Comparison of ENCODE assay signal across 8 cellular contexts in the genomic region with DNA sequence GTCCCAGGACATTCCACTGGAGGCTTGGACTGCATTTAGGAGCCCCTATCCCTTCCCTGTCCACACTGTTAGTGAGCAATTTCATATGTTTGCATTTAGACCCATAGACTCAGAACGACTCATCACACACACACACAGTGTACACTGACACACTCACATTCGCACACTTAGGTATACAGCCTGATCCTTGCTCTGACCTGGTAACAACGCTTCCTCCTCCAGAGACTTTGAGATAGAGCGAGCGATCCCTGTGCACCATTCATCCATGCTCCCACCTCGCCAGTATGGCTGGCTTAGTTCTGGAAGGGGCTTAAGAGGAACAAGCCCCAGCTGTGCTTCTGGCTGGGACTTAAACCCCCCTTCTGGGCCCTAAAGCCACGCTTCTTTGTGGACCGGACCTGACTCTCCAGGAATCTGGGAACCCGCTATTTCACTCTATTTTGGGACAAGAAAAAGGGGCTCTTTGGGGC. TPM values are rescaled to one million over a fixed set of nuclear protein-coding genes. Genes with fewer than 3 reads are reported as not detected.
A peak's percentile ranks its signal among the peaks of the same experiment; 100 is the strongest.
DNase-seq lines count a peak whose midpoint lies in the region; ATAC-seq, FAIRE-seq and TF ChIP-seq lines count a peak whose summit lies in the region.

No MANE protein-coding gene starts in this region.

- TF ChIP-seq RAD21 in A549 (conservative IDR thresholded peaks at IDR 0.05 in 1 of 2, IDR thresholded peaks at IDR 0.05 in 1 of 2) (no peak), HCT116 (IDR thresholded peaks at IDR 0.05; ENCODE audit: low read depth) (no peak)

- H4K20me1 ChIP-seq in HCT116 (ENCODE audit: insufficient read depth) = no peaks in the 10 kb centered on the region

- H3K4me3 Mint-ChIP-seq in activated CD8-positive, alpha-beta T cell treated with anti-CD3 and anti-CD28 coated beads for 36 hours = peak overlapping the region; percentile 67

- RAD21 ChIA-PET in HCT116 (lab: Charles Lee; ENCODE audit: low non-redundant PET in 1 of 2, low total read pairs in 2 of 2, uncharacterized antibody in 2 of 2, unreplicated experiment in 2 of 2) = no interaction called here

- H2BK15ac ChIP-seq in mesendoderm (replicated peaks; ENCODE audit: low read depth) = no peak overlapping the region

- H3K27ac ChIP-seq in A549 (peak overlapping the region; percentile 63 to 87), HCT116 (ENCODE audit: low read depth, low read length) (no peak overlapping the region; the same call in 1 of the 2 replicates), mesendoderm (ENCODE audit: low read depth, low read length) (no peak overlapping the region)

- DNase-seq in A549 (ENCODE audit: low read depth in 1 of 2, low spot score in 1 of 2) (no peak), HCT116 (ENCODE audit: low read depth, low spot score) (no peak), mesendoderm (no peak), NCI-H2107 (lab: John Stamatoyannopoulos, UW) (no peak), cerebellar nuclear complex (lab: John Stamatoyannopoulos, UW) (no peak), inferior parietal cortex (ENCODE audit: extremely low spot score) (no peak)
- DNase-seq in activated CD8-positive, alpha-beta T cell treated with anti-CD3 and anti-CD28 coated beads for 36 hours = no peak

- POLR2A ChIA-PET in A549 (lab: Yijun Ruan, JAX) (interaction anchor here (1.3 to 1.6 kb wide), 4 partner anchors 540 to 893 kb away, joined by 3 to 6 read pairs (median 3); no protein-coding TSS in a partner anchor), HCT116 (lab: Charles Lee) (no interaction called here)
- POLR2A ChIA-PET in activated CD8-positive, alpha-beta T cell treated with anti-CD3 and anti-CD28 coated beads for 36 hours (lab: Charles Lee) = interaction anchor here (0.5 kb wide), 1 partner anchor 219 kb away, joined by 3 read pairs; no protein-coding TSS in a partner anchor

- H3K27ac Mint-ChIP-seq in activated CD8-positive, alpha-beta T cell treated with anti-CD3 and anti-CD28 coated beads for 36 hours = no peak overlapping the region

- no peak overlapping the region for H3K4ac ChIP-seq in mesendoderm (ENCODE audit: low read depth, low read length)

- H3K4me1 ChIP-seq in A549 (peaks cover 15% of the 10 kb centered on the region), HCT116 (ENCODE audit: control insufficient read depth in 1 of 2, insufficient read depth in 2 of 2, low read length in 2 of 2) (peaks cover 0 to 24% of the 10 kb centered on the region in 2 experiments; a peak in 3 of 4 replicates), mesendoderm (ENCODE audit: control insufficient read depth, low read depth, low read length) (peaks cover 3% of the 10 kb centered on the region)

- ATAC-seq in A549 (peak; percentile 38 to 51), HCT116 (peak; percentile 1; the same call in 1 of the 2 replicates), GM21528 (IDR thresholded peaks at IDR 0.05; ENCODE audit: low FRiP score, unreplicated experiment) (no peak)
- ATAC-seq in activated CD8-positive, alpha-beta T cell treated with anti-CD3 and anti-CD28 coated beads for 36 hours = no peak

- peaks cover 82% of the 10 kb centered on the region for H3K27me3 Mint-ChIP-seq in activated CD8-positive, alpha-beta T cell treated with anti-CD3 and anti-CD28 coated beads for 36 hours

- H3K4me3 ChIP-seq in A549 (peak overlapping the region; percentile 82), HCT116 (replicated peaks in 1 of 2; ENCODE audit: low read depth in 1 of 2, low read length in 2 of 2) (peak overlapping the region; percentile 59 to 70), mesendoderm (ENCODE audit: low read length) (no peak overlapping the region)

- H3K27me3 ChIP-seq in HCT116 (ENCODE audit: insufficient read depth, low read length) (no peaks in the 10 kb centered on the region), mesendoderm (ENCODE audit: insufficient read depth, low read length, poor library complexity) (peaks cover 74% of the 10 kb centered on the region)

- TF ChIP-seq CTCF in A549 (IDR thresholded peaks at IDR 0.05) (no peak), HCT116 (IDR thresholded peaks at IDR 0.05 in 2 of 3, conservative IDR thresholded peaks at IDR 0.05 in 1 of 3; ENCODE audit: borderline replicate concordance in 1 of 3, insufficient read depth in 1 of 3, low read depth in 2 of 3, low read length in 2 of 3) (no peak)
- no peak for TF ChIP-seq CTCF in activated CD8-positive, alpha-beta T cell treated with anti-CD3 and anti-CD28 coated beads for 36 hours (IDR thresholded peaks at IDR 0.05)

- CTCF ChIA-PET in A549 (lab: Yijun Ruan, JAX) = interaction anchor here (1.6 to 4.2 kb wide), 11 partner anchors 9 to 896 kb away, joined by 4 to 33 read pairs (median 12); no protein-coding TSS in a partner anchor
- CTCF ChIA-PET in HCT116 (lab: Charles Lee) = interaction anchor here (1.0 to 1.8 kb wide), 3 partner anchors 720 to 896 kb away, joined by 5 to 8 read pairs (median 5); no protein-coding TSS in a partner anchor
- CTCF ChIA-PET in activated CD8-positive, alpha-beta T cell treated with anti-CD3 and anti-CD28 coated beads for 36 hours (lab: Charles Lee) = interaction anchor here (1.0 to 2.8 kb wide), 3 partner anchors 9 to 10 kb away, joined by 3 to 8 read pairs (median 8); no protein-coding TSS in a partner anchor

- no peak overlapping the region for H3K56ac ChIP-seq in mesendoderm (ENCODE audit: low read length)

- no peaks in the 10 kb centered on the region for H3K79me1 ChIP-seq in mesendoderm (ENCODE audit: low read length)

- H3K9me3 ChIP-seq in A549 (no peaks in the 10 kb centered on the region), HCT116 (ENCODE audit: control insufficient read depth in 1 of 2, insufficient read depth in 1 of 2, low read depth in 1 of 2, low read length in 2 of 2) (no peaks in the 10 kb centered on the region)

- no peak overlapping the region for H3K23ac ChIP-seq in mesendoderm (ENCODE audit: low read length)

- H2AFZ ChIP-seq in HCT116 (ENCODE audit: low read depth, low read length, poor library complexity, severe bottlenecking) = peak overlapping the region; percentile 77

- H3K4me2 ChIP-seq in A549 = peak overlapping the region; percentile 85
- peak overlapping the region; percentile 84 for H3K4me2 ChIP-seq in HCT116 (ENCODE audit: low read length)
- H3K4me2 ChIP-seq in mesendoderm (ENCODE audit: low read length) = no peak overlapping the region

- H3K79me2 ChIP-seq in HCT116 (ENCODE audit: insufficient read depth, low read length) (no peaks in the 10 kb centered on the region), mesendoderm (ENCODE audit: control insufficient read depth, insufficient read depth, low read length) (no peaks in the 10 kb centered on the region)

- no peak overlapping the region for H4K5ac ChIP-seq in mesendoderm (ENCODE audit: low read length)

- no peak overlapping the region for H2BK120ac ChIP-seq in mesendoderm (ENCODE audit: low read depth, low read length)

- H3K9ac ChIP-seq in HCT116 (ENCODE audit: low read length) (peak overlapping the region; percentile 55), mesendoderm (ENCODE audit: low read length) (peak overlapping the region; percentile 0)

- FAIRE-seq in A549 (lab: Jason Lieb, UNC) = no peak

- BruUV-seq in HCT116 (replicated peaks; lab: Mats Ljungman, UMichigan) = TSS peak; percentile 60

- intact Hi-C loops in HCT116 (cut with micrococcal nuclease) = no loop called here
- intact Hi-C loops in activated CD8-positive, alpha-beta T cell treated with anti-CD3 and anti-CD28 coated beads for 36 hours (cut with micrococcal nuclease) = loop anchor here (5.0 to 10.0 kb wide), 2 partner anchors 33 to 724 kb away; partner anchors contain the start of gene HOXA9

- TF ChIP-seq EP300 in A549 (IDR thresholded peaks at IDR 0.05) = no peak

- no peaks in the 10 kb centered on the region for H3K9me2 ChIP-seq in HCT116 (ENCODE audit: insufficient read depth)

- peaks cover 36% of the 10 kb centered on the region for H3K4me1 Mint-ChIP-seq in activated CD8-positive, alpha-beta T cell treated with anti-CD3 and anti-CD28 coated beads for 36 hours (ENCODE audit: low read depth)

- H3K18ac ChIP-seq in mesendoderm (ENCODE audit: low read length) = no peak overlapping the region

- H4K8ac ChIP-seq in mesendoderm (ENCODE audit: low read depth, low read length) = no peak overlapping the region

- TF ChIP-seq POLR2A in A549 (IDR thresholded peaks at IDR 0.05; ENCODE audit: low read length) (no peak), HCT116 (IDR thresholded peaks at IDR 0.05; ENCODE audit: borderline replicate concordance, extremely low read depth, insufficient read depth, insufficient read length) (no peak)

- no peaks in the 10 kb centered on the region for H3K9me3 Mint-ChIP-seq in activated CD8-positive, alpha-beta T cell treated with anti-CD3 and anti-CD28 coated beads for 36 hours

- 72% methylated on average over 9 of the region's 9 CpGs for WGBS in A549 (ENCODE audit: missing lambda C conversion rate)
- WGBS in mesendoderm (ENCODE audit: extremely low coverage, insufficient coverage, low lambda C conversion rate) = no CpG with 5 or more reads among the region's 9 CpGs

- no peaks in the 10 kb centered on the region for H3K36me3 Mint-ChIP-seq in activated CD8-positive, alpha-beta T cell treated with anti-CD3 and anti-CD28 coated beads for 36 hours (ENCODE audit: low read depth)

- no peak overlapping the region for H2BK5ac ChIP-seq in mesendoderm (ENCODE audit: low read length)

- H3K36me3 ChIP-seq in HCT116 (ENCODE audit: control insufficient read depth in 1 of 2, insufficient read depth in 2 of 2, low read length in 2 of 2) (no peaks in the 10 kb centered on the region), mesendoderm (ENCODE audit: control insufficient read depth, insufficient read depth, low read length) (no peaks in the 10 kb centered on the region)

- H2AK5ac ChIP-seq in mesendoderm (ENCODE audit: low read length) = no peak overlapping the region

RNA-seq across cellular contexts. Expression of gene HOXA13, which starts 0.9 kb away (rescaled TPM):
- polyA plus RNA-seq in A549 (2011; rRNA removed) = 2.2 TPM in 2 replicates
- 0.74 and 0.88 TPM in 2 replicates for polyA plus RNA-seq in A549 (2012; cell fraction: cytosol; rRNA removed)
- polyA plus RNA-seq in A549 (2012; cell fraction: nucleus; rRNA removed) = 0.37 and 0.42 TPM in 2 replicates
- 2.3 to 2.7 TPM (median 2.4 TPM) in 3 replicates for polyA plus RNA-seq in A549 (2017; fragmentation: RNase III; extraction: RNeasy Plus Mini Kit Qiagen cat#74134 plus additional on column Dnase treatment)
- polyA minus RNA-seq in A549 (2011; rRNA and poly(A)+ RNA removed) = 0.83 and 1.1 TPM in 2 replicates
- total RNA-seq in HCT116 (2021; ENCODE audit: unreplicated experiment) = 3.6 TPM
- 0.91 and 1.3 TPM in 2 replicates for polyA plus RNA-seq in HCT116 (2012)
- not detected for total RNA-seq in activated CD8-positive, alpha-beta T cell treated with anti-CD3 and anti-CD28 coated beads for 36 hours
- polyA plus RNA-seq in mesendoderm (2013, experiment 1 of 2) = 0.04 TPM
- polyA plus RNA-seq in mesendoderm (2013, experiment 2 of 2) = 0.06 TPM

RNA-seq across cellular contexts. Expression of gene HOXA11, which starts 15.8 kb away (rescaled TPM):
- polyA plus RNA-seq in A549 (2011; rRNA removed) (0.68 and 0.69 TPM in 2 replicates), A549 (2017; fragmentation: RNase III; extraction: RNeasy Plus Mini Kit Qiagen cat#74134 plus additional on column Dnase treatment) (0.59 to 0.84 TPM (median 0.61 TPM) in 3 replicates)
- 0.52 and 0.73 TPM in 2 replicates for polyA plus RNA-seq in A549 (2012; cell fraction: cytosol; rRNA removed)
- polyA plus RNA-seq in A549 (2012; cell fraction: nucleus; rRNA removed) = 0.36 and 0.40 TPM in 2 replicates
- 0.25 and 0.44 TPM in 2 replicates for polyA minus RNA-seq in A549 (2011; rRNA and poly(A)+ RNA removed)
- total RNA-seq in HCT116 (2021; ENCODE audit: unreplicated experiment) = 6.8 TPM
- 3.9 and 4.6 TPM in 2 replicates for polyA plus RNA-seq in HCT116 (2012)
- total RNA-seq in activated CD8-positive, alpha-beta T cell treated with anti-CD3 and anti-CD28 coated beads for 36 hours = under 1 TPM; 0.13 to 0.18 TPM
- not detected for polyA plus RNA-seq in mesendoderm (2013, experiment 1 of 2)
- not detected for polyA plus RNA-seq in mesendoderm (2013, experiment 2 of 2)

RNA-seq across cellular contexts. Expression of gene HOXA10, which starts 26.7 kb away (rescaled TPM):
- polyA plus RNA-seq in A549 (2011; rRNA removed) (5.7 and 7.7 TPM in 2 replicates), A549 (2017; fragmentation: RNase III; extraction: RNeasy Plus Mini Kit Qiagen cat#74134 plus additional on column Dnase treatment) (5.0 to 5.7 TPM (median 5.2 TPM) in 3 replicates)
- 4.5 and 5.1 TPM in 2 replicates for polyA plus RNA-seq in A549 (2012; cell fraction: cytosol; rRNA removed)
- 2.4 and 4.6 TPM in 2 replicates for polyA plus RNA-seq in A549 (2012; cell fraction: nucleus; rRNA removed)
- polyA minus RNA-seq in A549 (2011; rRNA and poly(A)+ RNA removed) = 3.9 and 4.2 TPM in 2 replicates
- total RNA-seq in HCT116 (2021; ENCODE audit: unreplicated experiment) = 19.6 TPM
- 7.9 and 13.3 TPM in 2 replicates for polyA plus RNA-seq in HCT116 (2012)
- total RNA-seq in activated CD8-positive, alpha-beta T cell treated with anti-CD3 and anti-CD28 coated beads for 36 hours = not detected
- not detected for polyA plus RNA-seq in mesendoderm (2013, experiment 1 of 2)
- not detected for polyA plus RNA-seq in mesendoderm (2013, experiment 2 of 2)

RNA-seq across cellular contexts. Expression of gene HOXA9, which starts 35.5 kb away (rescaled TPM):
- polyA plus RNA-seq in A549 (2011; rRNA removed) (1.1 and 1.4 TPM in 2 replicates), A549 (2017; fragmentation: RNase III; extraction: RNeasy Plus Mini Kit Qiagen cat#74134 plus additional on column Dnase treatment) (1.1 to 1.4 TPM (median 1.3 TPM) in 3 replicates)
- 0.91 and 1.2 TPM in 2 replicates for polyA plus RNA-seq in A549 (2012; cell fraction: cytosol; rRNA removed)
- 2.6 and 4.6 TPM in 2 replicates for polyA plus RNA-seq in A549 (2012; cell fraction: nucleus; rRNA removed)
- polyA minus RNA-seq in A549 (2011; rRNA and poly(A)+ RNA removed) = 0.44 TPM in 1 of 2 replicates, not detected in the other
- 91.0 TPM for total RNA-seq in HCT116 (2021; ENCODE audit: unreplicated experiment)
- 48.2 and 62.8 TPM in 2 replicates for polyA plus RNA-seq in HCT116 (2012)
- not detected for total RNA-seq in activated CD8-positive, alpha-beta T cell treated with anti-CD3 and anti-CD28 coated beads for 36 hours
- polyA plus RNA-seq in mesendoderm (2013, experiment 1 of 2) = not detected
- polyA plus RNA-seq in mesendoderm (2013, experiment 2 of 2) = not detected

RNA-seq across cellular contexts. Expression of gene EVX1, which starts 41.8 kb away (rescaled TPM):
- 0.05 and 0.07 TPM in 2 replicates for polyA plus RNA-seq in A549 (2011; rRNA removed)
- polyA plus RNA-seq in A549 (2012; cell fraction: cytosol; rRNA removed) = 0.03 and 0.05 TPM in 2 replicates
- 0.26 and 0.30 TPM in 2 replicates for polyA plus RNA-seq in A549 (2012; cell fraction: nucleus; rRNA removed)
- polyA plus RNA-seq in A549 (2017; fragmentation: RNase III; extraction: RNeasy Plus Mini Kit Qiagen cat#74134 plus additional on column Dnase treatment) = 0.08 to 0.09 TPM in 2 of 3 replicates, not detected in the other
- polyA minus RNA-seq in A549 (2011; rRNA and poly(A)+ RNA removed) = 0.17 TPM in 1 of 2 replicates, not detected in the other
- total RNA-seq in HCT116 (2021; ENCODE audit: unreplicated experiment) = 0.25 TPM
- polyA plus RNA-seq in HCT116 (2012) = 0.07 and 0.09 TPM in 2 replicates
- not detected for total RNA-seq in activated CD8-positive, alpha-beta T cell treated with anti-CD3 and anti-CD28 coated beads for 36 hours
- 32.8 TPM for polyA plus RNA-seq in mesendoderm (2013, experiment 1 of 2)
- polyA plus RNA-seq in mesendoderm (2013, experiment 2 of 2) = 29.6 TPM

Comparison
In these comparisons a context has a peak if more than half of its experiments do, and no peak if none do; other contexts are left out.
1. ATAC-seq: peak in A549 (2 of 2) and HCT116 (single experiment); none in activated CD8-positive, alpha-beta T cell treated with anti-CD3 and anti-CD28 coated beads for 36 hours (single experiment) and GM21528 (single experiment).
2. H3K27ac ChIP-seq: peak in A549 (2 of 2); none in HCT116 (single experiment) and mesendoderm (single experiment).
3. RNA of gene HOXA10, which starts 26.7 kb away (total RNA-seq): 19.6 TPM in HCT116 (single experiment); not detected in activated CD8-positive, alpha-beta T cell treated with anti-CD3 and anti-CD28 coated beads for 36 hours; every median in the first group is over 10 times any median in the second.